In the genomic region with DNA sequence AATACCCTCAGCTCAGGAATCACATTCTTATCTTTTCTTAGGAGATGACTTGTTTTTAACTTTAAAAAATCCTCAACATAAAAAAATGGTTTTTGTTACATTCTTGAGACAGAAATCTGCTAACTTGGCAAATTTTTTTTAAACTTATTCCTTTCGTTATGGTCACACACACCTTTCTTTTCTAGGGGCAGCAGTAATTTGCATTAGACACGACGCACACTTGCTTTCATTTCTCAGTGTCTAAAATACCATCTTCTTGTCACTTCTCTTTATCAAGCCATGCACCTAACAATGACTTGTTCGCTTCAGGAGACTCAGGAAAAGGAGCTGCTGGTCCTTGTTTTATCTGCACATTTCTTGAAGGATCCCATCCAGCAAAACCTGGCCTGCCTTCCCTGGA, we compare ENCODE assay signal across 8 cellular contexts.
DNase-seq lines count a peak whose midpoint lies in the region; ATAC-seq and TF ChIP-seq lines count a peak whose summit lies in the region.

No MANE protein-coding gene starts in this region.

- H3F3A ChIP-seq in OCI-LY1 (ENCODE audit: insufficient read depth, low read length) = 0 out of 2 replicates have a peak, but pooled peaks cover 6% of the 10 kb centered on the region

- H3K9me3 Mint-ChIP-seq in naive B cell = peaks cover 0 to 11% (median 0%) of the 10 kb centered on the region in 7 donors

- H3K9ac ChIP-seq in OCI-LY1 (ENCODE audit: low read length) = peak overlapping the region; percentile 46

- H3K36me3 ChIP-seq in OCI-LY1 (ENCODE audit: insufficient read depth, low read length) (no peaks in the 10 kb centered on the region), SJCRH30 (no peaks in the 10 kb centered on the region)

- peaks cover 0 to 17% (median 8%) of the 10 kb centered on the region in 3 donors for H3K27me3 Mint-ChIP-seq in naive B cell

- TF ChIP-seq CTCF in OCI-LY1 (IDR thresholded peaks at IDR 0.05; ENCODE audit: low read length) = no peak

- H3K79me2 ChIP-seq in OCI-LY1 (ENCODE audit: insufficient read depth, low read length) = no peaks in the 10 kb centered on the region

- H3K9me3 ChIP-seq in OCI-LY1 (ENCODE audit: low read length) (no peaks in the 10 kb centered on the region), SJCRH30 (replicated peaks) (no peaks in the 10 kb centered on the region)

- H2AFZ ChIP-seq in OCI-LY1 (ENCODE audit: low read length) = no peak overlapping the region

- H3K4me1 ChIP-seq in OCI-LY1 (ENCODE audit: insufficient read depth, low read length, severe bottlenecking) = peaks cover 41% of the 10 kb centered on the region
- no peaks in the 10 kb centered on the region; the same call in 1 of the 2 replicates for H3K4me1 ChIP-seq in SJCRH30

- H3K4me3 ChIP-seq in OCI-LY1 (ENCODE audit: low read depth, low read length, poor library complexity, severe bottlenecking) = peak overlapping the region; percentile 48
- no peak overlapping the region for H3K4me3 ChIP-seq in SJCRH30

- ATAC-seq in GM18867 (IDR thresholded peaks at IDR 0.05; ENCODE audit: unreplicated experiment) = peak; percentile 78
- peak; percentile 68 for ATAC-seq in HG02588 (IDR thresholded peaks at IDR 0.05; ENCODE audit: unreplicated experiment)
- ATAC-seq in naive B cell (ENCODE audit: low read depth in 2 of 2) = peak; percentile 73 to 80

- H4K20me1 ChIP-seq in OCI-LY1 (ENCODE audit: insufficient read depth, low read length) = no peaks in the 10 kb centered on the region

- H3K9me2 ChIP-seq in OCI-LY1 (ENCODE audit: low read depth, low read length) = no peaks in the 10 kb centered on the region

- peaks cover 3 to 10% of the 10 kb centered on the region in 2 donors for H3K36me3 Mint-ChIP-seq in naive B cell

- peak overlapping the region; percentile 4 to 96 (median 68) for H3K27ac Mint-ChIP-seq in naive B cell

- H3K4me2 ChIP-seq in OCI-LY1 (ENCODE audit: low read length) = peak overlapping the region; percentile 75

- H3K4me3 Mint-ChIP-seq in naive B cell = peak overlapping the region; percentile 68 to 87 (median 79)

- no peaks in the 10 kb centered on the region for H3K27me3 ChIP-seq in OCI-LY1 (ENCODE audit: insufficient read depth, low read length)
- H3K27me3 ChIP-seq in SJCRH30 = no peaks in the 10 kb centered on the region

- H3K27ac ChIP-seq in OCI-LY1 (ENCODE audit: low read depth, low read length, poor library complexity, severe bottlenecking) (peak overlapping the region; percentile 91), SJCRH30 (no peak overlapping the region), caudate nucleus (ENCODE audit: low read depth, low read length) (no peak overlapping the region)

- H3K4me1 Mint-ChIP-seq in naive B cell = peaks cover 19 to 36% (median 27%) of the 10 kb centered on the region in 3 donors

- DNase-seq in naive B cell = peak; percentile 27
- no peak for DNase-seq in effector CD8-positive, alpha-beta T cell (lab: John Stamatoyannopoulos, UW)
- no peak for DNase-seq in SJCRH30
- no peak for DNase-seq in NCI-H2081 treated with DMSO at 0.1 percent for 48 hours (lab: John Stamatoyannopoulos, UW)
- no peak for DNase-seq in caudate nucleus (lab: John Stamatoyannopoulos, UW)
